Comparison of ENCODE assay signal across 1 cellular context in the genomic region with DNA sequence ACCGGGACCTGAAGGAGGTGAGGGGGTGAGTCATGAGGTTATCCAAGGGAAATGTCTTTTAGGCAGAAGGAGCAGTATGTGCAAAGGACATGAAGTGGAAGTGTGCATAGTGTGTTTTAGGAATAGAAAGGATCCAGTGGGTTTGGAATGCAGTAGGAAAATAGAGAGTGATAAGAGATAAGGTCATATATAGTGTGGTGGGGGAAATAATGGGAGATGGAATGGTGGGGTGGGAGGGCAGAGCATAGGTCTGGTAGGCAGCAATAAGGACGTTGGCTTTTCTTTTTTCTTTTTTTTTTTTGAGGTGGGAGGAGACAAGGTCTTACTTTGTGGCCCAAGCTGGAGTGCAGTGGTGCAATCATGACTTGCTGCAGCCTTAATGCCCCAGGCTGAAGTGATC.
A peak's percentile ranks its signal among the peaks of the same experiment; 100 is the strongest.
TF ChIP-seq lines count a peak whose summit lies in the region.

No MANE protein-coding gene starts in this region.

TF ChIP-seq in K562, 482 proteins besides CTCF, POLR2A, EP300 and RAD21 (continued from another document and continues in another):
- TF ChIP-seq SMARCE1 (IDR thresholded peaks at IDR 0.05) (peak; percentile 98), PHB2 (IDR thresholded peaks at IDR 0.05; ENCODE audit: low read depth) (peak; percentile 88), CC2D1A (IDR thresholded peaks at IDR 0.05) (peak; percentile 89), ZNF217 (CRISPR knock-in tag; IDR thresholded peaks at IDR 0.05) (no peak), NCOR1 (IDR thresholded peaks at IDR 0.05) (peak; percentile 86), PYGO2 (tag; IDR thresholded peaks at IDR 0.05) (peak; percentile 69), EP400 (IDR thresholded peaks at IDR 0.05) (no peak), TCF3 (CRISPR knock-in tag; IDR thresholded peaks at IDR 0.05) (peak; percentile 84), MTA2 (IDR thresholded peaks at IDR 0.05; ENCODE audit: low read depth) (peak; percentile 95), CBX8 (IDR thresholded peaks at IDR 0.05; ENCODE audit: borderline replicate concordance, extremely low read depth, low read depth, low read length, poor library complexity, severe bottlenecking) (no peak), GABPB2 (CRISPR knock-in tag; conservative IDR thresholded peaks at IDR 0.05) (no peak), NEUROD1 (IDR thresholded peaks at IDR 0.05; ENCODE audit: borderline replicate concordance, low read depth, low read length, partially characterized antibody) (peak; percentile 54), ZNF212 (CRISPR knock-in tag; IDR thresholded peaks at IDR 0.05) (no peak), ZNF668 (CRISPR knock-in tag; IDR thresholded peaks at IDR 0.05) (no peak), RBM17 (IDR thresholded peaks at IDR 0.05; ENCODE audit: borderline replicate concordance, low read depth, low read length) (no peak), ZNF224 (CRISPR knock-in tag; IDR thresholded peaks at IDR 0.05) (no peak), LARP7 (IDR thresholded peaks at IDR 0.05) (peak; percentile 85; the same call in 1 of the 2 replicates), PRPF4 (IDR thresholded peaks at IDR 0.05; ENCODE audit: insufficient read depth, low read depth, low read length, poor library complexity, severe bottlenecking) (no peak), FOXM1 (IDR thresholded peaks at IDR 0.05; ENCODE audit: low read depth) (peak; percentile 74), FOXM1 (CRISPR knock-in tag; IDR thresholded peaks at IDR 0.05; ENCODE audit: low read depth) (no peak), HDAC1 (IDR thresholded peaks at IDR 0.05) (peak in 1 of 2 experiments; percentile 94; a peak in 2 of 4 replicates), FOXK2 (conservative IDR thresholded peaks at IDR 0.05 in 1 of 2, IDR thresholded peaks at IDR 0.05 in 1 of 2; ENCODE audit: low read depth in 2 of 2) (peak; percentile 57 to 62; a peak in 2 of 4 replicates), TSC22D4 (tag; IDR thresholded peaks at IDR 0.05) (no peak), JUND (IDR thresholded peaks at IDR 0.05; ENCODE audit: borderline replicate concordance, low read depth, low read length) (peak; percentile 37; the same call in 1 of the 2 replicates), JUND (tag; IDR thresholded peaks at IDR 0.05; ENCODE audit: borderline replicate concordance, low read depth, low read length) (0 out of 3 replicates have a peak, but pooled peaks have one; percentile 43), ZNF384 (IDR thresholded peaks at IDR 0.05; ENCODE audit: low read depth, low read length) (peak; percentile 98), TBL1XR1 (IDR thresholded peaks at IDR 0.05; ENCODE audit: low read length in 2 of 2) (peak in 1 of 2 experiments; percentile 39; a peak in 1 of 4 replicates), RAD51 (IDR thresholded peaks at IDR 0.05; ENCODE audit: borderline replicate concordance, low read depth) (0 out of 2 replicates have a peak, but pooled peaks have one; percentile 14), CCNT2 (IDR thresholded peaks at IDR 0.05; ENCODE audit: borderline replicate concordance, extremely low read depth, insufficient read length, low read depth, low read length) (peak; percentile 42), PHB (CRISPR knock-in tag; IDR thresholded peaks at IDR 0.05) (no peak), HDAC6 (IDR thresholded peaks at IDR 0.05; ENCODE audit: low read depth, low read length) (no peak), FOXJ2 (tag; IDR thresholded peaks at IDR 0.05) (peak; percentile 56; the same call in 1 of the 2 replicates), MIER1 (IDR thresholded peaks at IDR 0.05; ENCODE audit: low read depth) (peak; percentile 68; the same call in 1 of the 2 replicates), GTF2E2 (tag; IDR thresholded peaks at IDR 0.05) (no peak), BCOR (IDR thresholded peaks at IDR 0.05) (peak; percentile 79), SRSF7 (optimal IDR thresholded peaks at IDR 0.05; ENCODE audit: low read depth, low read length) (no peak), SIRT6 (IDR thresholded peaks at IDR 0.05; ENCODE audit: low read depth, low read length) (no peak), MEF2A (IDR thresholded peaks at IDR 0.05; ENCODE audit: control insufficient read depth, low read depth, low read length) (no peak), BRF1 (IDR thresholded peaks at IDR 0.05; ENCODE audit: borderline replicate concordance, extremely low read depth, insufficient read length) (no peak), GATAD2A (IDR thresholded peaks at IDR 0.05) (peak; percentile 87; the same call in 1 of the 2 replicates), MEF2D (tag; conservative IDR thresholded peaks at IDR 0.05; ENCODE audit: low read depth) (peak; percentile 46; the same call in 1 of the 2 replicates), NCOA4 (IDR thresholded peaks at IDR 0.05; ENCODE audit: partially characterized antibody) (peak; percentile 51), TEAD2 (tag; IDR thresholded peaks at IDR 0.05) (0 out of 2 replicates have a peak, but pooled peaks have one; percentile 17), C11orf30 (IDR thresholded peaks at IDR 0.05; ENCODE audit: low read depth) (no peak), EHMT2 (IDR thresholded peaks at IDR 0.05) (peak; percentile 84), ILK (tag; IDR thresholded peaks at IDR 0.05; ENCODE audit: borderline replicate concordance, low read depth) (no peak), KDM1A (IDR thresholded peaks at IDR 0.05) (peak; percentile 24 to 34; a peak in 3 of 4 replicates), NBN (IDR thresholded peaks at IDR 0.05; ENCODE audit: low read depth) (peak; percentile 91), CEBPB (tag; IDR thresholded peaks at IDR 0.05) (peak; percentile 90), TRIM24 (IDR thresholded peaks at IDR 0.05) (peak; percentile 88 to 90)
- TF ChIP-seq, protein P1, sequence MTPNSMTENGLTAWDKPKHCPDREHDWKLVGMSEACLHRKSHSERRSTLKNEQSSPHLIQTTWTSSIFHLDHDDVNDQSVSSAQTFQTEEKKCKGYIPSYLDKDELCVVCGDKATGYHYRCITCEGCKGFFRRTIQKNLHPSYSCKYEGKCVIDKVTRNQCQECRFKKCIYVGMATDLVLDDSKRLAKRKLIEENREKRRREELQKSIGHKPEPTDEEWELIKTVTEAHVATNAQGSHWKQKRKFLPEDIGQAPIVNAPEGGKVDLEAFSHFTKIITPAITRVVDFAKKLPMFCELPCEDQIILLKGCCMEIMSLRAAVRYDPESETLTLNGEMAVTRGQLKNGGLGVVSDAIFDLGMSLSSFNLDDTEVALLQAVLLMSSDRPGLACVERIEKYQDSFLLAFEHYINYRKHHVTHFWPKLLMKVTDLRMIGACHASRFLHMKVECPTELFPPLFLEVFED (CRISPR knock-in tag; conservative IDR thresholded peaks at IDR 0.05) = peak; percentile 77; the same call in 1 of the 2 replicates
- TF ChIP-seq, protein P2, sequence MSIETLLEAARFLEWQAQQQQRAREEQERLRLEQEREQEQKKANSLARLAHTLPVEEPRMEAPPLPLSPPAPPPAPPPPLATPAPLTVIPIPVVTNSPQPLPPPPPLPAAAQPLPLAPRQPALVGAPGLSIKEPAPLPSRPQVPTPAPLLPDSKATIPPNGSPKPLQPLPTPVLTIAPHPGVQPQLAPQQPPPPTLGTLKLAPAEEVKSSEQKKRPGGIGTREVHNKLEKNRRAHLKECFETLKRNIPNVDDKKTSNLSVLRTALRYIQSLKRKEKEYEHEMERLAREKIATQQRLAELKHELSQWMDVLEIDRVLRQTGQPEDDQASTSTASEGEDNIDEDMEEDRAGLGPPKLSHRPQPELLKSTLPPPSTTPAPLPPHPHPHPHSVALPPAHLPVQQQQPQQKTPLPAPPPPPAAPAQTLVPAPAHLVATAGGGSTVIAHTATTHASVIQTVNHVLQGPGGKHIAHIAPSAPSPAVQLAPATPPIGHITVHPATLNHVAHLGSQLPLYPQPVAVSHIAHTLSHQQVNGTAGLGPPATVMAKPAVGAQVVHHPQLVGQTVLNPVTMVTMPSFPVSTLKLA (conservative IDR thresholded peaks at IDR 0.05) = peak; percentile 1 to 11; a peak in 1 of 4 replicates
- TF ChIP-seq, protein P3, sequence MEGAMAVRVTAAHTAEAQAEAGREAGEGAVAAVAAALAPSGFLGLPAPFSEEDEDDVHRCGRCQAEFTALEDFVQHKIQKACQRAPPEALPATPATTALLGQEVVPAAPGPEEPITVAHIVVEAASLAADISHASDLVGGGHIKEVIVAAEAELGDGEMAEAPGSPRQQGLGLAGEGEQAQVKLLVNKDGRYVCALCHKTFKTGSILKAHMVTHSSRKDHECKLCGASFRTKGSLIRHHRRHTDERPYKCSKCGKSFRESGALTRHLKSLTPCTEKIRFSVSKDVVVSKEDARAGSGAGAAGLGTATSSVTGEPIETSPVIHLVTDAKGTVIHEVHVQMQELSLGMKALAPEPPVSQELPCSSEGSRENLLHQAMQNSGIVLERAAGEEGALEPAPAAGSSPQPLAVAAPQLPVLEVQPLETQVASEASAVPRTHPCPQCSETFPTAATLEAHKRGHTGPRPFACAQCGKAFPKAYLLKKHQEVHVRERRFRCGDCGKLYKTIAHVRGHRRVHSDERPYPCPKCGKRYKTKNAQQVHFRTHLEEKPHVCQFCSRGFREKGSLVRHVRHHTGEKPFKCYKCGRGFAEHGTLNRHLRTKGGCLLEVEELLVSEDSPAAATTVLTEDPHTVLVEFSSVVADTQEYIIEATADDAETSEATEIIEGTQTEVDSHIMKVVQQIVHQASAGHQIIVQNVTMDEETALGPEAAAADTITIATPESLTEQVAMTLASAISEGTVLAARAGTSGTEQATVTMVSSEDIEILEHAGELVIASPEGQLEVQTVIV (CRISPR knock-in tag; IDR thresholded peaks at IDR 0.05; ENCODE audit: borderline replicate concordance) = no peak
- TF ChIP-seq, protein P4, sequence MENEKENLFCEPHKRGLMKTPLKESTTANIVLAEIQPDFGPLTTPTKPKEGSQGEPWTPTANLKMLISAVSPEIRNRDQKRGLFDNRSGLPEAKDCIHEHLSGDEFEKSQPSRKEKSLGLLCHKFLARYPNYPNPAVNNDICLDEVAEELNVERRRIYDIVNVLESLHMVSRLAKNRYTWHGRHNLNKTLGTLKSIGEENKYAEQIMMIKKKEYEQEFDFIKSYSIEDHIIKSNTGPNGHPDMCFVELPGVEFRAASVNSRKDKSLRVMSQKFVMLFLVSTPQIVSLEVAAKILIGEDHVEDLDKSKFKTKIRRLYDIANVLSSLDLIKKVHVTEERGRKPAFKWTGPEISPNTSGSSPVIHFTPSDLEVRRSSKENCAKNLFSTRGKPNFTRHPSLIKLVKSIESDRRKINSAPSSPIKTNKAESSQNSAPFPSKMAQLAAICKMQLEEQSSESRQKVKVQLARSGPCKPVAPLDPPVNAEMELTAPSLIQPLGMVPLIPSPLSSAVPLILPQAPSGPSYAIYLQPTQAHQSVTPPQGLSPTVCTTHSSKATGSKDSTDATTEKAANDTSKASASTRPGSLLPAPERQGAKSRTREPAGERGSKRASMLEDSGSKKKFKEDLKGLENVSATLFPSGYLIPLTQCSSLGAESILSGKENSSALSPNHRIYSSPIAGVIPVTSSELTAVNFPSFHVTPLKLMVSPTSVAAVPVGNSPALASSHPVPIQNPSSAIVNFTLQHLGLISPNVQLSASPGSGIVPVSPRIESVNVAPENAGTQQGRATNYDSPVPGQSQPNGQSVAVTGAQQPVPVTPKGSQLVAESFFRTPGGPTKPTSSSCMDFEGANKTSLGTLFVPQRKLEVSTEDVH (IDR thresholded peaks at IDR 0.05; ENCODE audit: low read depth, partially characterized antibody) = peak; percentile 40
- TF ChIP-seq, protein P5, sequence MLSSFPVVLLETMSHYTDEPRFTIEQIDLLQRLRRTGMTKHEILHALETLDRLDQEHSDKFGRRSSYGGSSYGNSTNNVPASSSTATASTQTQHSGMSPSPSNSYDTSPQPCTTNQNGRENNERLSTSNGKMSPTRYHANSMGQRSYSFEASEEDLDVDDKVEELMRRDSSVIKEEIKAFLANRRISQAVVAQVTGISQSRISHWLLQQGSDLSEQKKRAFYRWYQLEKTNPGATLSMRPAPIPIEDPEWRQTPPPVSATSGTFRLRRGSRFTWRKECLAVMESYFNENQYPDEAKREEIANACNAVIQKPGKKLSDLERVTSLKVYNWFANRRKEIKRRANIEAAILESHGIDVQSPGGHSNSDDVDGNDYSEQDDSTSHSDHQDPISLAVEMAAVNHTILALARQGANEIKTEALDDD (IDR thresholded peaks at IDR 0.05) = no peak
- TF ChIP-seq, protein P6, sequence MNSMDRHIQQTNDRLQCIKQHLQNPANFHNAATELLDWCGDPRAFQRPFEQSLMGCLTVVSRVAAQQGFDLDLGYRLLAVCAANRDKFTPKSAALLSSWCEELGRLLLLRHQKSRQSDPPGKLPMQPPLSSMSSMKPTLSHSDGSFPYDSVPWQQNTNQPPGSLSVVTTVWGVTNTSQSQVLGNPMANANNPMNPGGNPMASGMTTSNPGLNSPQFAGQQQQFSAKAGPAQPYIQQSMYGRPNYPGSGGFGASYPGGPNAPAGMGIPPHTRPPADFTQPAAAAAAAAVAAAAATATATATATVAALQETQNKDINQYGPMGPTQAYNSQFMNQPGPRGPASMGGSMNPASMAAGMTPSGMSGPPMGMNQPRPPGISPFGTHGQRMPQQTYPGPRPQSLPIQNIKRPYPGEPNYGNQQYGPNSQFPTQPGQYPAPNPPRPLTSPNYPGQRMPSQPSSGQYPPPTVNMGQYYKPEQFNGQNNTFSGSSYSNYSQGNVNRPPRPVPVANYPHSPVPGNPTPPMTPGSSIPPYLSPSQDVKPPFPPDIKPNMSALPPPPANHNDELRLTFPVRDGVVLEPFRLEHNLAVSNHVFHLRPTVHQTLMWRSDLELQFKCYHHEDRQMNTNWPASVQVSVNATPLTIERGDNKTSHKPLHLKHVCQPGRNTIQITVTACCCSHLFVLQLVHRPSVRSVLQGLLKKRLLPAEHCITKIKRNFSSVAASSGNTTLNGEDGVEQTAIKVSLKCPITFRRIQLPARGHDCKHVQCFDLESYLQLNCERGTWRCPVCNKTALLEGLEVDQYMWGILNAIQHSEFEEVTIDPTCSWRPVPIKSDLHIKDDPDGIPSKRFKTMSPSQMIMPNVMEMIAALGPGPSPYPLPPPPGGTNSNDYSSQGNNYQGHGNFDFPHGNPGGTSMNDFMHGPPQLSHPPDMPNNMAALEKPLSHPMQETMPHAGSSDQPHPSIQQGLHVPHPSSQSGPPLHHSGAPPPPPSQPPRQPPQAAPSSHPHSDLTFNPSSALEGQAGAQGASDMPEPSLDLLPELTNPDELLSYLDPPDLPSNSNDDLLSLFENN (IDR thresholded peaks at IDR 0.05; ENCODE audit: low read depth in 2 of 2, low read length in 2 of 2) = 0 out of 4 replicates have a peak, but pooled peaks of 1 of the 2 experiments have one; percentile 62
- TF ChIP-seq, protein P7, sequence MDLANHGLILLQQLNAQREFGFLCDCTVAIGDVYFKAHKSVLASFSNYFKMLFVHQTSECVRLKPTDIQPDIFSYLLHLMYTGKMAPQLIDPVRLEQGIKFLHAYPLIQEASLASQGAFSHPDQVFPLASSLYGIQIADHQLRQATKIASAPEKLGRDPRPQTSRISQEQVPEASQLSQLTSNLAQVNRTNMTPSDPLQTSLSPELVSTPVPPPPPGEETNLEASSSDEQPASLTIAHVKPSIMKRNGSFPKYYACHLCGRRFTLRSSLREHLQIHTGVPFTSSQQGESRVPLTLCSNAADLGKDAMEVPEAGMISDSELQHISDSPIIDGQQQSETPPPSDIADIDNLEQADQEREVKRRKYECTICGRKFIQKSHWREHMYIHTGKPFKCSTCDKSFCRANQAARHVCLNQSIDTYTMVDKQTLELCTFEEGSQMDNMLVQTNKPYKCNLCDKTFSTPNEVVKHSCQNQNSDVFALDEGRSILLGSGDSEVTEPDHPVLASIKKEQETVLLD (IDR thresholded peaks at IDR 0.05) = peak; percentile 84
